Comparison of ENCODE assay signal across 18 cellular contexts in the genomic region with DNA sequence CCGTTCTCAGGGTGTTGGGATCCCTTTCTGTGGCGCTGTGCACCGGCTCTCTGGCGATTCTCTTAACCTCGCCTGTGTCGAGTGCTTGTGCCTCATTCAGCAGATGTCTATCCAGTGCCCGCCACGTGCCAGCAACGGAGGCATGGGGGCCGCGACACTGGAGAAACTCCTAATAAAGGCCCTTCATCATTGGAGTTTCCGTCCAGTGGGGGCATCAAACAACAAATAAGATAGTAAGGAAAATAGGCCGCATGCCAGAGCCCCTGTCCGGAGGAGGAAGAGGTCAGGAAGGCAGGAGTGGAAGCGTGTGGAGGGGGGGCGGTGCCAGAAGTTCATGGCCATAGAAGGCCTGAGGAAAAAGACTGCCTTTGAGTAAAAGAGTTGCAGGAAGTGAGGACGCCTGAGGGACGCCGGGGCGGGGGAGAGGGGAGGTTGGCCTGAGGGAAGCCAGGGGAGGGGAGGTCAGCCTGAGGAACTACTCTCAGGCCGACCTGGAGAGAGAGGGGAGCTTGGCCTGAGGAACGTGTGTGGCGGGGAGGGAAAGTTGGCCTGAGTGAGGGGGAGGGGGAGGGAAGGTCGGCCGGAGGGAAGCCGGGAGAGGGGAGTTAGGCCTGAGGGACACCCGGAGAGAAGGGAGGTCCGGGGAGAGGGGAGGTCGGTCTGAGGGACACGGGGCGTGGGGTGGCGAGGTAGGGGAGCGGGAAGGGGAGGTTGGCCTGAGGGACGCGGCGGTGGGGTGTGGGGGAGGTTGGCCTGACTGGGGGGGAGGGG.
"Had no signal": no experiment of that assay in that cellular context is flagged by ENCODE, and none has a peak within 500 bp of the region (broad histone marks: within the 10 kb centered on the region; RNA-seq: fewer than 3 reads in every experiment).

No MANE protein-coding gene starts in this region.

- ATAC-seq: mucosa of descending colon; naive thymus-derived CD8-positive, alpha-beta T cell had no signal

- H3K27ac Mint-ChIP-seq: activated B cell treated with CpG ODN at 0.5 μM for 24 hours; activated CD4-positive, alpha-beta T cell treated with anti-CD3 and anti-CD28 coated beads, Interleukin-2, amount 10 ng/mL, durations not matched to agents 24 days and 14 days; activated naive CD8-positive, alpha-beta T cell; activated T-helper 2 cell treated with anti-CD3 and anti-CD28 coated beads, Interferon-gamma antibody, Interleukin-2, Interleukin-4, amounts not matched to agents 10 μg/mL and 5 μg/mL and 100 μg/mL, durations not matched to agents 14 hours and 24 hours and 36 hours; brain; naive thymus-derived CD8-positive, alpha-beta T cell; stimulated activated naive CD8-positive, alpha-beta T cell treated with anti-CD3 and anti-CD28 coated beads, Interleukin-15, Interleukin-2, amounts not matched to agents 100 ng/mL and 50 ng/mL, for 24 hours; T-helper 1 cell treated with Interleukin-12 subunit alpha and Interleukin-12 subunit beta and Interleukin-4 antibody, amounts not matched to agents 30 μg/mL and 1 μg/mL, for 36 hours had no signal

- DNase-seq: activated B cell treated with CpG ODN at 0.5 μM for 24 hours; activated CD4-positive, alpha-beta T cell treated with anti-CD3 and anti-CD28 coated beads, Interleukin-2, amount 10 ng/mL, durations not matched to agents 24 days and 14 days; amygdala; dermis blood vessel endothelial cell; kidney glomerular epithelial cell; lower lobe of right lung; naive thymus-derived CD8-positive, alpha-beta T cell; nucleus accumbens; stimulated activated CD4-positive, alpha-beta T cell treated with anti-CD3 and anti-CD28 coated beads, Interleukin-12 subunit alpha, Interleukin-12 subunit beta, amount 100 ng/mL, for 4 hours; stimulated activated CD4-positive, alpha-beta T cell treated with anti-CD3 and anti-CD28 coated beads, Interleukin-2, amount 100 ng/mL, for 48 hours had no signal

- H3K36me3 ChIP-seq: lower lobe of right lung had no signal

- H3K4me1 Mint-ChIP-seq: activated B cell treated with CpG ODN at 0.5 μM for 24 hours; activated CD4-positive, alpha-beta T cell treated with anti-CD3 and anti-CD28 coated beads, Interleukin-2, amount 10 ng/mL, durations not matched to agents 24 days and 14 days; brain; central memory CD8-positive, alpha-beta T cell; naive thymus-derived CD8-positive, alpha-beta T cell had no signal

- H3K9me3 ChIP-seq: lower lobe of right lung, mucosa of descending colon had no signal

- H3K36me3 Mint-ChIP-seq: activated naive CD8-positive, alpha-beta T cell had no signal

- H3K4me3 Mint-ChIP-seq: activated B cell treated with CpG ODN at 0.5 μM for 24 hours; activated CD4-positive, alpha-beta T cell treated with anti-CD3 and anti-CD28 coated beads, Interleukin-2, amount 10 ng/mL, durations not matched to agents 24 days and 14 days; activated naive CD8-positive, alpha-beta T cell; brain; central memory CD8-positive, alpha-beta T cell; naive thymus-derived CD8-positive, alpha-beta T cell; stimulated activated naive CD8-positive, alpha-beta T cell treated with anti-CD3 and anti-CD28 coated beads, Interleukin-15, Interleukin-2, amounts not matched to agents 100 ng/mL and 50 ng/mL, for 24 hours; T-helper 1 cell treated with Interleukin-12 subunit alpha and Interleukin-12 subunit beta and Interleukin-4 antibody, amounts not matched to agents 30 μg/mL and 1 μg/mL, for 36 hours had no signal

- H3K4me1 ChIP-seq: lower lobe of right lung had no signal

- H3K27ac ChIP-seq: lower lobe of right lung, SK-N-MC had no signal

- H3K4me3 ChIP-seq: lower lobe of right lung, mucosa of descending colon, SK-N-MC had no signal

- H3K9me3 Mint-ChIP-seq: activated B cell treated with CpG ODN at 0.5 μM for 24 hours; activated CD4-positive, alpha-beta T cell treated with anti-CD3 and anti-CD28 coated beads, Interleukin-2, amount 10 ng/mL, durations not matched to agents 24 days and 14 days; activated T-helper 2 cell treated with anti-CD3 and anti-CD28 coated beads, Interferon-gamma antibody, Interleukin-2, Interleukin-4, amounts not matched to agents 10 μg/mL and 5 μg/mL and 100 μg/mL, durations not matched to agents 14 hours and 24 hours and 36 hours; central memory CD8-positive, alpha-beta T cell; T-helper 1 cell treated with Interleukin-12 subunit alpha and Interleukin-12 subunit beta and Interleukin-4 antibody, amounts not matched to agents 30 μg/mL and 1 μg/mL, for 36 hours had no signal
